2 cellular contexts compared by ENCODE assay signal in the genomic region with DNA sequence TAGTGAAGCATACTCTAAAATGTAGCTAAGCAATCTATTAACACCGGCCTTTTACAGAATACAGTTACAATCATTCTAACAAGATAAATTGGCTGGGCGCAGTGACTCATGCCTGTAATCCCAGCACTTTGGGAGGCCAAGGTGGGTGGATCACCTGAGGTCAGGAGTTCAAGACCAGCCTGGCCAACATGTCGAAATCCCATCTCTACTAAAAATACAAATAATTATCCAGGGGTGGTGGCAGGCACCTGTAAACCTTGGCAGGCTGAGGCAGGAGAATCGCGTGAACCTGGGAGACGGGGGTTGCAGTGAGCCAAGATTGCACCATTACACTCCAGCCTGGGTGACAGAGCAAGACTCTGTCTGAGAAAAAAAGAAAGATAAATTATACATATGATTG.
TF ChIP-seq lines count a peak whose summit lies in the region.

No MANE protein-coding gene starts in this region.

TF ChIP-seq in K562, 482 proteins besides CTCF, POLR2A, EP300 and RAD21:
- 0 out of 2 replicates have a peak, but pooled peaks have one; percentile 25 for TF ChIP-seq CEBPB (tag; IDR thresholded peaks at IDR 0.05)
- TF ChIP-seq CBFA2T3 (IDR thresholded peaks at IDR 0.05), result peak; percentile 22; the same call in 1 of the 2 replicates
- peak; percentile 61 for TF ChIP-seq EGR1 (conservative IDR thresholded peaks at IDR 0.05)
TF ChIP-seq in K562: peak in this region for 3; not testable (repeated sequence) for 479.

TF ChIP-seq in liver, 16 proteins besides CTCF, POLR2A, EP300 and RAD21:
- peak; percentile 71 to 78 for TF ChIP-seq HNF4A (conservative IDR thresholded peaks at IDR 0.05)
- TF ChIP-seq, protein P1, sequence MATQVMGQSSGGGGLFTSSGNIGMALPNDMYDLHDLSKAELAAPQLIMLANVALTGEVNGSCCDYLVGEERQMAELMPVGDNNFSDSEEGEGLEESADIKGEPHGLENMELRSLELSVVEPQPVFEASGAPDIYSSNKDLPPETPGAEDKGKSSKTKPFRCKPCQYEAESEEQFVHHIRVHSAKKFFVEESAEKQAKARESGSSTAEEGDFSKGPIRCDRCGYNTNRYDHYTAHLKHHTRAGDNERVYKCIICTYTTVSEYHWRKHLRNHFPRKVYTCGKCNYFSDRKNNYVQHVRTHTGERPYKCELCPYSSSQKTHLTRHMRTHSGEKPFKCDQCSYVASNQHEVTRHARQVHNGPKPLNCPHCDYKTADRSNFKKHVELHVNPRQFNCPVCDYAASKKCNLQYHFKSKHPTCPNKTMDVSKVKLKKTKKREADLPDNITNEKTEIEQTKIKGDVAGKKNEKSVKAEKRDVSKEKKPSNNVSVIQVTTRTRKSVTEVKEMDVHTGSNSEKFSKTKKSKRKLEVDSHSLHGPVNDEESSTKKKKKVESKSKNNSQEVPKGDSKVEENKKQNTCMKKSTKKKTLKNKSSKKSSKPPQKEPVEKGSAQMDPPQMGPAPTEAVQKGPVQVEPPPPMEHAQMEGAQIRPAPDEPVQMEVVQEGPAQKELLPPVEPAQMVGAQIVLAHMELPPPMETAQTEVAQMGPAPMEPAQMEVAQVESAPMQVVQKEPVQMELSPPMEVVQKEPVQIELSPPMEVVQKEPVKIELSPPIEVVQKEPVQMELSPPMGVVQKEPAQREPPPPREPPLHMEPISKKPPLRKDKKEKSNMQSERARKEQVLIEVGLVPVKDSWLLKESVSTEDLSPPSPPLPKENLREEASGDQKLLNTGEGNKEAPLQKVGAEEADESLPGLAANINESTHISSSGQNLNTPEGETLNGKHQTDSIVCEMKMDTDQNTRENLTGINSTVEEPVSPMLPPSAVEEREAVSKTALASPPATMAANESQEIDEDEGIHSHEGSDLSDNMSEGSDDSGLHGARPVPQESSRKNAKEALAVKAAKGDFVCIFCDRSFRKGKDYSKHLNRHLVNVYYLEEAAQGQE (IDR thresholded peaks at IDR 0.05), result peak; percentile 28
- TF ChIP-seq YY1 (IDR thresholded peaks at IDR 0.05), result peak; percentile 61
- TF ChIP-seq FOXA2 (IDR thresholded peaks at IDR 0.05), result peak; percentile 34
- TF ChIP-seq, protein P2, sequence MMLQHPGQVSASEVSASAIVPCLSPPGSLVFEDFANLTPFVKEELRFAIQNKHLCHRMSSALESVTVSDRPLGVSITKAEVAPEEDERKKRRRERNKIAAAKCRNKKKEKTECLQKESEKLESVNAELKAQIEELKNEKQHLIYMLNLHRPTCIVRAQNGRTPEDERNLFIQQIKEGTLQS (IDR thresholded peaks at IDR 0.05), result peak; percentile 76
- TF ChIP-seq, protein P3, sequence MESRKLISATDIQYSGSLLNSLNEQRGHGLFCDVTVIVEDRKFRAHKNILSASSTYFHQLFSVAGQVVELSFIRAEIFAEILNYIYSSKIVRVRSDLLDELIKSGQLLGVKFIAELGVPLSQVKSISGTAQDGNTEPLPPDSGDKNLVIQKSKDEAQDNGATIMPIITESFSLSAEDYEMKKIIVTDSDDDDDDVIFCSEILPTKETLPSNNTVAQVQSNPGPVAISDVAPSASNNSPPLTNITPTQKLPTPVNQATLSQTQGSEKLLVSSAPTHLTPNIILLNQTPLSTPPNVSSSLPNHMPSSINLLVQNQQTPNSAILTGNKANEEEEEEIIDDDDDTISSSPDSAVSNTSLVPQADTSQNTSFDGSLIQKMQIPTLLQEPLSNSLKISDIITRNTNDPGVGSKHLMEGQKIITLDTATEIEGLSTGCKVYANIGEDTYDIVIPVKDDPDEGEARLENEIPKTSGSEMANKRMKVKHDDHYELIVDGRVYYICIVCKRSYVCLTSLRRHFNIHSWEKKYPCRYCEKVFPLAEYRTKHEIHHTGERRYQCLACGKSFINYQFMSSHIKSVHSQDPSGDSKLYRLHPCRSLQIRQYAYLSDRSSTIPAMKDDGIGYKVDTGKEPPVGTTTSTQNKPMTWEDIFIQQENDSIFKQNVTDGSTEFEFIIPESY (IDR thresholded peaks at IDR 0.05), result peak; percentile 66
- TF ChIP-seq JUND (IDR thresholded peaks at IDR 0.05), result peak; percentile 88 to 94
- peak; percentile 86 to 92 for TF ChIP-seq RXRA (IDR thresholded peaks at IDR 0.05)
- peak; percentile 56 for TF ChIP-seq SP1 (IDR thresholded peaks at IDR 0.05)
- TF ChIP-seq NR2F2 (IDR thresholded peaks at IDR 0.05), result peak; percentile 39
